In the genomic region with DNA sequence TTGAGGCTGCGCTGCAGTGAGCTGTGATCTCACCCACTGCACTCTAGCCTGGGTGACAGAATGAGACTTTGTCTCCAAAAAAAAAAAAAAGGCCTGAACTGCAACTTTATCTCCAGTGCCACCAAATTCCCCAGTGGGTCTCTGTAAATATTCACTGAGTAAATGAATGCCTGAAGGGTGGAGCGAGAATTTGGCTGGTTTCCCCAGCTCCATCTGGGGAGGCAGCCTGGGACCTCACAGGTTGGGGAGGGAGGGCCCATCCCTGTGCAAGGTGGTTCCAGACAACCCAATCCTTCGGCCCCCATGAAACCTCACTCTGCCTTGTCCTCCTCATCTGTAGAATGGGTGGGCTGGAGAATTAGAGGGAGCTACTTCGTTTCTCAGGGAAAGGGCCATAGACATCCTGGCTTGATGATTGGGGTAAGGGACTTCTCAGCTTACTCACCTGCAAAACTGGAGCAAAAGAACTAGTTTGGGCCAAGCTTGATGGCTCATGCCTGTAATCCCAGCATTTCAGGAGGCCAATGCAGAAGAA, we compare ENCODE assay signal across 2 cellular contexts.
TF ChIP-seq lines count a peak whose summit lies in the region.

No MANE protein-coding gene starts in this region.

TF ChIP-seq in A549, 52 proteins besides CTCF, POLR2A, EP300 and RAD21:
- TF ChIP-seq HDAC2 (IDR thresholded peaks at IDR 0.05), result no peak
- TF ChIP-seq EHF (CRISPR knock-in tag; IDR thresholded peaks at IDR 0.05), result no peak
- TF ChIP-seq KDM1A (IDR thresholded peaks at IDR 0.05; ENCODE audit: low read depth), result 0 out of 2 replicates have a peak, but pooled peaks have one; percentile 29
TF ChIP-seq in A549: peak in this region for 1.

TF ChIP-seq in K562, 482 proteins besides CTCF, POLR2A, EP300 and RAD21:
- TF ChIP-seq ILF3 (IDR thresholded peaks at IDR 0.05; ENCODE audit: borderline replicate concordance), result no peak
- TF ChIP-seq, protein P1, sequence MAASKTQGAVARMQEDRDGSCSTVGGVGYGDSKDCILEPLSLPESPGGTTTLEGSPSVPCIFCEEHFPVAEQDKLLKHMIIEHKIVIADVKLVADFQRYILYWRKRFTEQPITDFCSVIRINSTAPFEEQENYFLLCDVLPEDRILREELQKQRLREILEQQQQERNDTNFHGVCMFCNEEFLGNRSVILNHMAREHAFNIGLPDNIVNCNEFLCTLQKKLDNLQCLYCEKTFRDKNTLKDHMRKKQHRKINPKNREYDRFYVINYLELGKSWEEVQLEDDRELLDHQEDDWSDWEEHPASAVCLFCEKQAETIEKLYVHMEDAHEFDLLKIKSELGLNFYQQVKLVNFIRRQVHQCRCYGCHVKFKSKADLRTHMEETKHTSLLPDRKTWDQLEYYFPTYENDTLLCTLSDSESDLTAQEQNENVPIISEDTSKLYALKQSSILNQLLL (CRISPR knock-in tag; IDR thresholded peaks at IDR 0.05; ENCODE audit: borderline replicate concordance), result no peak
- TF ChIP-seq CBFA2T2 (conservative IDR thresholded peaks at IDR 0.05), result no peak
- TF ChIP-seq GABPB1 (CRISPR knock-in tag; IDR thresholded peaks at IDR 0.05), result no peak
- no peak for TF ChIP-seq TRIM24 (IDR thresholded peaks at IDR 0.05)
- TF ChIP-seq, protein P2, sequence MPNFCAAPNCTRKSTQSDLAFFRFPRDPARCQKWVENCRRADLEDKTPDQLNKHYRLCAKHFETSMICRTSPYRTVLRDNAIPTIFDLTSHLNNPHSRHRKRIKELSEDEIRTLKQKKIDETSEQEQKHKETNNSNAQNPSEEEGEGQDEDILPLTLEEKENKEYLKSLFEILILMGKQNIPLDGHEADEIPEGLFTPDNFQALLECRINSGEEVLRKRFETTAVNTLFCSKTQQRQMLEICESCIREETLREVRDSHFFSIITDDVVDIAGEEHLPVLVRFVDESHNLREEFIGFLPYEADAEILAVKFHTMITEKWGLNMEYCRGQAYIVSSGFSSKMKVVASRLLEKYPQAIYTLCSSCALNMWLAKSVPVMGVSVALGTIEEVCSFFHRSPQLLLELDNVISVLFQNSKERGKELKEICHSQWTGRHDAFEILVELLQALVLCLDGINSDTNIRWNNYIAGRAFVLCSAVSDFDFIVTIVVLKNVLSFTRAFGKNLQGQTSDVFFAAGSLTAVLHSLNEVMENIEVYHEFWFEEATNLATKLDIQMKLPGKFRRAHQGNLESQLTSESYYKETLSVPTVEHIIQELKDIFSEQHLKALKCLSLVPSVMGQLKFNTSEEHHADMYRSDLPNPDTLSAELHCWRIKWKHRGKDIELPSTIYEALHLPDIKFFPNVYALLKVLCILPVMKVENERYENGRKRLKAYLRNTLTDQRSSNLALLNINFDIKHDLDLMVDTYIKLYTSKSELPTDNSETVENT (CRISPR knock-in tag; IDR thresholded peaks at IDR 0.05), result no peak
- TF ChIP-seq ZNF24 (IDR thresholded peaks at IDR 0.05), result no peak
- no peak for TF ChIP-seq HDAC3 (IDR thresholded peaks at IDR 0.05; ENCODE audit: borderline replicate concordance, partially characterized antibody)
- TF ChIP-seq MYC (IDR thresholded peaks at IDR 0.05; ENCODE audit: low read depth, low read length), result no peak
- TF ChIP-seq MYC (CRISPR knock-in tag; IDR thresholded peaks at IDR 0.05; ENCODE audit: borderline replicate concordance, low read depth), result no peak
- TF ChIP-seq L3MBTL2 (IDR thresholded peaks at IDR 0.05), result no peak
- TF ChIP-seq PHF20 (IDR thresholded peaks at IDR 0.05; ENCODE audit: partially characterized antibody), result peak; percentile 21
- TF ChIP-seq SMARCC2 (IDR thresholded peaks at IDR 0.05; ENCODE audit: low read depth), result no peak
- TF ChIP-seq, protein P3, sequence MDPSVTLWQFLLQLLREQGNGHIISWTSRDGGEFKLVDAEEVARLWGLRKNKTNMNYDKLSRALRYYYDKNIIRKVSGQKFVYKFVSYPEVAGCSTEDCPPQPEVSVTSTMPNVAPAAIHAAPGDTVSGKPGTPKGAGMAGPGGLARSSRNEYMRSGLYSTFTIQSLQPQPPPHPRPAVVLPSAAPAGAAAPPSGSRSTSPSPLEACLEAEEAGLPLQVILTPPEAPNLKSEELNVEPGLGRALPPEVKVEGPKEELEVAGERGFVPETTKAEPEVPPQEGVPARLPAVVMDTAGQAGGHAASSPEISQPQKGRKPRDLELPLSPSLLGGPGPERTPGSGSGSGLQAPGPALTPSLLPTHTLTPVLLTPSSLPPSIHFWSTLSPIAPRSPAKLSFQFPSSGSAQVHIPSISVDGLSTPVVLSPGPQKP (CRISPR knock-in tag; IDR thresholded peaks at IDR 0.05), result no peak
- no peak for TF ChIP-seq SMAD1 (IDR thresholded peaks at IDR 0.05; ENCODE audit: low read depth, low read length, partially characterized antibody)
- TF ChIP-seq, protein P4, sequence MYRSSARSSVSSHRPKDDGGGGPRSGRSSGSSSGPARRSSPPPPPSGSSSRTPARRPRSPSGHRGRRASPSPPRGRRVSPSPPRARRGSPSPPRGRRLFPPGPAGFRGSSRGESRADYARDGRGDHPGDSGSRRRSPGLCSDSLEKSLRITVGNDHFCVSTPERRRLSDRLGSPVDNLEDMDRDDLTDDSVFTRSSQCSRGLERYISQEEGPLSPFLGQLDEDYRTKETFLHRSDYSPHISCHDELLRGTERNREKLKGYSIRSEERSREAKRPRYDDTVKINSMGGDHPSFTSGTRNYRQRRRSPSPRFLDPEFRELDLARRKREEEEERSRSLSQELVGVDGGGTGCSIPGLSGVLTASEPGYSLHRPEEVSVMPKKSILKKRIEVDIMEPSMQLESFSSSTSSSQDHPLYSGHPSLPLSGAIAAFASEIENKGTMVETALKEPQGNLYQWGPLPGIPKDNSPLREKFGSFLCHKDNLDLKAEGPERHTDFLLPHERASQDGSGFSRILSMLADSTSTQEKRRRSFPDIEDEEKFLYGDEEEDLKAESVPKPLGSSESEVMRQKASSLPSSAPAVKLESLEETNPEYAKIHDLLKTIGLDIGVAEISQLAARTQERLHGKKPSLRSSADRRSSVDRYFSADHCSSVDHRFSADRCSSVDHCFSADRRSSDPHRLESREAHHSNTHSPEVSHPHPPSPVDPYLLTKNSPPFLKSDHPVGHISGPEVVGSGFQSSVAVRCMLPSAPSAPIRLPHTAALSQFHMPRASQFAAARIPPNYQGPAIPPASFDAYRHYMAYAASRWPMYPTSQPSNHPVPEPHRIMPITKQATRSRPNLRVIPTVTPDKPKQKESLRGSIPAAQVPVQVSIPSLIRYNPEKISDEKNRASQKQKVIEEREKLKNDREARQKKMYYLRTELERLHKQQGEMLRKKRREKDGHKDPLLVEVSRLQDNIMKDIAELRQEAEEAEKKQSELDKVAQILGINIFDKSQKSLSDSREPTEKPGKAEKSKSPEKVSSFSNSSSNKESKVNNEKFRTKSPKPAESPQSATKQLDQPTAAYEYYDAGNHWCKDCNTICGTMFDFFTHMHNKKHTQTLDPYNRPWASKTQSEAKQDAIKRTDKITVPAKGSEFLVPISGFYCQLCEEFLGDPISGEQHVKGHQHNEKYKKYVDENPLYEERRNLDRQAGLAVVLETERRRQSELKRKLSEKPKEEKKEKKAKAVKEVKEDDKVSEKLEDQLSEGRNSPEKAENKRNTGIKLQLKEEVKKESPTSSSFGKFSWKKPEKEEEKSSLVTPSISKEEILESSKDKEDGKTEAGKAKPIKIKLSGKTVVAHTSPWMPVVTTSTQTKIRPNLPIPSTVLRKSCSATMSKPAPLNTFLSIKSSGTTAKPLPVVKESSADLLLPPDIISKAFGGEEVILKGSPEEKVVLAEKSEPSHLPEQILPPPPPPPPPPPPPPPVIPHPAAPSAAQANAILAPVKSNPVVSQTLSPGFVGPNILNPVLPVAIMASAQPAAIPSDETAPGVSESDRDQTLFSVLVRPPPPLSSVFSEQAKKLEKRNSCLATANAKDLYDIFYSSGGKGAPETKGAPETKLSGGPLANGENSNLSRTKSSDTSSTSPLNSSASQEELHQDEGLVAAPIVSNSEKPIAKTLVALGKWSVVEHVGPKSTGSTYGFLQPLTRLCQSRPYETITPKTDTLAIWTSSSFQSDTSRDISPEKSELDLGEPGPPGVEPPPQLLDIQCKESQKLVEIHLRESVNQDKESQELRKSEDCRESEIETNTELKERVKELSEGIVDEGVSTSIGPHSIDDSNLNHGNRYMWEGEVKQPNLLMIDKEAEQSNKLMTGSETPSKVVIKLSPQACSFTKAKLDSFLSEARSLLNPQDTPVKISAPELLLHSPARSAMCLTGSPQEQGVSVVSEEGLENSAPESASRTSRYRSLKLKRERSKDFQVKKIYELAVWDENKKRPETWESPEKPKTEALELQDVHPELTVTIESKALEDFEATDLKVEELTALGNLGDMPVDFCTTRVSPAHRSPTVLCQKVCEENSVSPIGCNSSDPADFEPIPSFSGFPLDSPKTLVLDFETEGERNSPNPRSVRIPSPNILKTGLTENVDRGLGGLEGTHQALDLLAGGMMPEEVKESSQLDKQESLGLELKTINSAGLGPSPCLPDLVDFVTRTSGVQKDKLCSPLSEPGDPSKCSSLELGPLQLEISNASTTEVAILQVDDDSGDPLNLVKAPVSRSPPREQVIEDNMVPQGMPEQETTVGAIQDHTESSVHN (IDR thresholded peaks at IDR 0.05; ENCODE audit: borderline replicate concordance in 1 of 2, low read depth in 1 of 2), result no peak
- peak in 1 of 2 experiments; percentile 51; a peak in 2 of 4 replicates for TF ChIP-seq KDM1A (IDR thresholded peaks at IDR 0.05)
- TF ChIP-seq, protein P5, sequence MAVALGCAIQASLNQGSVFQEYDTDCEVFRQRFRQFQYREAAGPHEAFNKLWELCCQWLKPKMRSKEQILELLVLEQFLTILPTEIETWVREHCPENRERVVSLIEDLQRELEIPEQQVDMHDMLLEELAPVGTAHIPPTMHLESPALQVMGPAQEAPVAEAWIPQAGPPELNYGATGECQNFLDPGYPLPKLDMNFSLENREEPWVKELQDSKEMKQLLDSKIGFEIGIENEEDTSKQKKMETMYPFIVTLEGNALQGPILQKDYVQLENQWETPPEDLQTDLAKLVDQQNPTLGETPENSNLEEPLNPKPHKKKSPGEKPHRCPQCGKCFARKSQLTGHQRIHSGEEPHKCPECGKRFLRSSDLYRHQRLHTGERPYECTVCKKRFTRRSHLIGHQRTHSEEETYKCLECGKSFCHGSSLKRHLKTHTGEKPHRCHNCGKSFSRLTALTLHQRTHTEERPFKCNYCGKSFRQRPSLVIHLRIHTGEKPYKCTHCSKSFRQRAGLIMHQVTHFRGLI (CRISPR knock-in tag; IDR thresholded peaks at IDR 0.05), result no peak
- TF ChIP-seq BCOR (IDR thresholded peaks at IDR 0.05), result peak; percentile 72
- TF ChIP-seq ZNF707 (CRISPR knock-in tag; conservative IDR thresholded peaks at IDR 0.05), result no peak
- no peak for TF ChIP-seq CBX3 (IDR thresholded peaks at IDR 0.05; ENCODE audit: borderline replicate concordance in 1 of 2, low read length in 2 of 2)
- peak; percentile 68 for TF ChIP-seq RBM25 (IDR thresholded peaks at IDR 0.05; ENCODE audit: low read depth, low read length, severe bottlenecking)
